ENCODE assay signal across 25 cellular contexts in genomic region chr19:647566-648284, GRCh38. TPM values are rescaled to one million over a fixed set of nuclear protein-coding genes. Genes with fewer than 3 reads are reported as not detected.
"Had no signal": no experiment of that assay in that cellular context is flagged by ENCODE, and none has a peak within 500 bp of the region (broad histone marks: within the 10 kb centered on the region; RNA-seq: fewer than 3 reads in every experiment).

No MANE protein-coding gene starts in this region.

- ATAC-seq: activated T-cell treated with anti-CD3 and anti-CD28 coated beads, Interleukin-2, amount 50 U/mL, for 4 hours; gastrocnemius medialis; left cardiac atrium; sciatic nerve had no signal

- H3K9me3 Mint-ChIP-seq: activated naive CD4-positive, alpha-beta T cell treated with anti-CD3 and anti-CD28 coated beads, Interleukin-2, amount 10 ng/mL, durations not matched to agents 7 days and 5 days; activated T-cell treated with anti-CD3 and anti-CD28 coated beads, Interleukin-2, amount 50 U/mL, for 4 hours; nephron had no signal

- H3K4me1 ChIP-seq: esophagus squamous epithelium, gastrocnemius medialis, parathyroid adenoma, upper lobe of left lung had no signal

- H3K4me3 Mint-ChIP-seq: activated naive CD4-positive, alpha-beta T cell treated with anti-CD3 and anti-CD28 coated beads, Interleukin-2, amount 10 ng/mL, durations not matched to agents 7 days and 5 days; activated T-cell treated with anti-CD3 and anti-CD28 coated beads, Interleukin-2, amount 50 U/mL, for 4 hours; nephron had no signal

- H3K27ac Mint-ChIP-seq: activated naive CD4-positive, alpha-beta T cell treated with anti-CD3 and anti-CD28 coated beads, Interleukin-2, amount 10 ng/mL, durations not matched to agents 7 days and 5 days; nephron had no signal

- H3K27me3 ChIP-seq: esophagus squamous epithelium, gastrocnemius medialis, upper lobe of left lung had no signal

- H3K4me1 Mint-ChIP-seq: activated naive CD4-positive, alpha-beta T cell treated with anti-CD3 and anti-CD28 coated beads, Interleukin-2, amount 10 ng/mL, durations not matched to agents 7 days and 5 days; nephron had no signal

- H3K27ac ChIP-seq: coronary artery, esophagus squamous epithelium, gastrocnemius medialis, parathyroid adenoma, thoracic aorta, upper lobe of left lung had no signal

- DNase-seq: activated CD4-positive, alpha-beta T cell treated with anti-CD3 and anti-CD28 coated beads, Interleukin-2, amount 50 U/mL, for 4 hours; activated CD8-positive, alpha-beta memory T cell treated with anti-CD3 and anti-CD28 coated beads, Interleukin-2, amount 50 U/mL, for 48 hours; activated naive CD4-positive, alpha-beta T cell treated with anti-CD3 and anti-CD28 coated beads, Interleukin-2, amount 10 ng/mL, durations not matched to agents 7 days and 5 days; activated T-cell treated with anti-CD3 and anti-CD28 coated beads, Interleukin-2, amount 50 U/mL, for 4 hours; amygdala; cerebellar nuclear complex; esophagus squamous epithelium; gastrocnemius medialis; head of caudate nucleus; hypothalamus; left cardiac atrium; mesenchymal stem cell; small intestine; stimulated activated CD4-positive, alpha-beta T cell treated with anti-CD3 and anti-CD28 coated beads, Interleukin-15, amount 100 ng/mL, for 24 hours; stimulated activated naive CD4-positive, alpha-beta T cell; T-helper 9 cell had no signal

- H3K27me3 Mint-ChIP-seq: activated naive CD4-positive, alpha-beta T cell treated with anti-CD3 and anti-CD28 coated beads, Interleukin-2, amount 10 ng/mL, durations not matched to agents 7 days and 5 days had no signal

- H3K4me3 ChIP-seq: coronary artery, esophagus squamous epithelium, gastrocnemius medialis, thoracic aorta, upper lobe of left lung had no signal

- H3K9me3 ChIP-seq: esophagus squamous epithelium, gastrocnemius medialis, thoracic aorta, upper lobe of left lung had no signal

RNA-seq across cellular contexts. Expression of gene FGF22, which starts 8.0 kb away (rescaled TPM):
- total RNA-seq: activated CD8-positive, alpha-beta memory T cell treated with anti-CD3 and anti-CD28 coated beads for 36 hours; activated T-cell treated with anti-CD3 and anti-CD28 coated beads, Interleukin-2, amount 50 U/mL, for 4 hours; gastrocnemius medialis; T-helper 1 cell treated with Interleukin-12 subunit alpha and Interleukin-12 subunit beta and Interleukin-4 antibody, amounts not matched to agents 30 ng/mL and 1 ng/mL, for 36 hours had no signal

RNA-seq across cellular contexts. Expression of gene PRSS57, which starts 47.5 kb away (rescaled TPM):
- total RNA-seq: activated CD8-positive, alpha-beta memory T cell treated with anti-CD3 and anti-CD28 coated beads for 36 hours; esophagus squamous epithelium; gastrocnemius medialis; left cardiac atrium; myocyte; sciatic nerve; T-helper 1 cell treated with Interleukin-12 subunit alpha and Interleukin-12 subunit beta and Interleukin-4 antibody, amounts not matched to agents 30 ng/mL and 1 ng/mL, for 36 hours; thoracic aorta had no signal
